Comparison of ENCODE assay signal across 11 cellular contexts in genomic region chr10:26249681-26250080, GRCh38. TPM values are rescaled to one million over a fixed set of nuclear protein-coding genes. Genes with fewer than 3 reads are reported as not detected.
"Had no signal": no experiment of that assay in that cellular context is flagged by ENCODE, and none has a peak within 500 bp of the region (broad histone marks: within the 10 kb centered on the region; RNA-seq: fewer than 3 reads in every experiment).

No MANE protein-coding gene starts in this region.

- H3K27ac ChIP-seq: GM23248, HL-60 had no signal

- FAIRE-seq: H1, H54, HepG2 had no signal

- H3K4me3 Mint-ChIP-seq: H9, HFFc6 had no signal

- DNase-seq: GM23248, H9, HCEC 1CT, HFFc6, KBM-7 had no signal

- H3K27ac Mint-ChIP-seq: H9, HFFc6 had no signal

- H3K9ac ChIP-seq: GM23248 had no signal

- H2AFZ ChIP-seq: GM23248 had no signal

- H3K4me3 ChIP-seq: GM23248 had no signal

- ATAC-seq: HepG2 had no signal

RNA-seq across cellular contexts. Expression of gene GAD2, which starts 33.1 kb away (rescaled TPM):
- total RNA-seq: GM23248, HepG2, HFFc6, HT1080 had no signal
- polyA plus RNA-seq: GM23248, HepG2, IgD-negative memory B cell had no signal
